ENCODE assay signal across 9 cellular contexts in the genomic region with DNA sequence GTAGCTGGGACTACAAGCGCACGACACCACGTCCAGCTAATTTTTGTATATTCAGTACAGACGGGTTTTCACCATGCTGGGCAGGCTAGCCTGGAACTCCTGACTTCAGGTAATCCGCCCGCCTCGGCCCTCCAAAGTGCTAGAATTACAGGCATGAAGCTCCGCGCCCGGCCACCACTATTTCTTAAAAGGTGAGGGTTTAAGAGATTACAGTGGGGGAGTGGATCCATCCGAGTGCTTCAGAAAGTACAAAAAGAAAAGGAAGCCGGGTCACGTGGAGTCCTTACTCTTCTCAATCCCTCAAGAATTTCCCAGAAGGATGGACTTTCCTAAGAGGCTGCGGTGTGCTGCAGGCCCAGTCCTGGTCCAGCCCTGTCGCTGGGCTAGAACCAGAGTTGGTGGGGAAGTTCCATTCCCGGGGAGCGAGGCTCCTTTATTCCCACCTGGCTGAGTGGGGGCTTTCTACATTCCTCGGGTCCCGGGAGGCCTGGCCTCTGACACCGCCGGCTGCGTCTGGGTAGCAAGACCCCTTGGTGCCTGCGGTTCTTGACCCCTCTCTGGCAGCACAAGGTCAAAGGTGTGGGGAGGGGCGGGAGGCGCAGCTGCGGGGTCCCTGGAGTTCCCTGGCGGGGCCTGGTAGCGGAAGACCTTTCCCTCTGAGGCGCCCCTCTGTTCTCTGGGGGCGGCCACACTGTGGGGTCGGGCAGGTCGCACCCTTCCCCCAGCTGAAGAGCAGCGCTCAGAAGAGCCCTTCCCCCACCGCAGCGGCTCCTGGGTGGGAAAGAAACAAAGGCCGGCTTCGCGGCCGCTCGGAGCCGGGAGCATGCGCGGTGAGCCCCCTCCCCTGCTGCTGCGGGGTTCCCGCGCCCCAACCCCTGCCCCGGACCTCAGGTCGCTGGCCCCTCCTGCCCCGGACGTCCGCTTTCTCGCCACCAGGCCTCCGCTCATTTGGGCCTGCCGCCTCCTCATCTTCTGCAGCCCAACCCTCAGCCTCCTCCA.
DNase-seq lines count a peak whose midpoint lies in the region; ATAC-seq and TF ChIP-seq lines count a peak whose summit lies in the region.
"Had no signal": no experiment of that assay in that cellular context is flagged by ENCODE, and none has a peak within 500 bp of the region (broad histone marks: within the 10 kb centered on the region; RNA-seq: fewer than 3 reads in every experiment).

No MANE protein-coding gene starts in this region.

- no peaks in the 10 kb centered on the region for H3K9me3 Mint-ChIP-seq in activated naive CD4-positive, alpha-beta T cell treated with anti-CD3 and anti-CD28 coated beads, Interleukin-2, amount 50 U/mL, for 24 hours
- no peaks in the 10 kb centered on the region for H3K9me3 Mint-ChIP-seq in glutamatergic neuron (ENCODE audit: unreplicated experiment)
- no peaks in the 10 kb centered on the region for H3K9me3 Mint-ChIP-seq in natural killer cell treated with Interleukin-12 subunit alpha and Interleukin-12 subunit beta and Interleukin-15 and Interleukin-18, amount 100 ng/mL, for 72 hours

- no peak for TF ChIP-seq CTCF in glutamatergic neuron (IDR thresholded peaks at IDR 0.05; ENCODE audit: partially characterized antibody, unreplicated experiment)
- no peak for TF ChIP-seq CTCF in uterus (IDR thresholded peaks at IDR 0.05)

- H3K4me3 Mint-ChIP-seq in activated naive CD4-positive, alpha-beta T cell treated with anti-CD3 and anti-CD28 coated beads, Interleukin-2, amount 50 U/mL, for 24 hours = no peak overlapping the region
- H3K4me3 Mint-ChIP-seq in glutamatergic neuron (ENCODE audit: unreplicated experiment) = peak overlapping the region; percentile 60
- peak overlapping the region; percentile 28 for H3K4me3 Mint-ChIP-seq in natural killer cell treated with Interleukin-12 subunit alpha and Interleukin-12 subunit beta and Interleukin-15 and Interleukin-18, amount 100 ng/mL, for 72 hours

- H3K36me3 ChIP-seq in uterus = no peaks in the 10 kb centered on the region

- peak overlapping the region; percentile 17 to 30 for H3K4me3 ChIP-seq in uterus

- H3K4me1 Mint-ChIP-seq in activated naive CD4-positive, alpha-beta T cell treated with anti-CD3 and anti-CD28 coated beads, Interleukin-2, amount 50 U/mL, for 24 hours = peaks cover 88% of the 10 kb centered on the region
- peaks cover 27% of the 10 kb centered on the region for H3K4me1 Mint-ChIP-seq in glutamatergic neuron (ENCODE audit: low read depth, unreplicated experiment)
- peaks cover 63 to 74% of the 10 kb centered on the region in 2 donors for H3K4me1 Mint-ChIP-seq in natural killer cell treated with Interleukin-12 subunit alpha and Interleukin-12 subunit beta and Interleukin-15 and Interleukin-18, amount 100 ng/mL, for 72 hours (ENCODE audit: low read depth in 2 of 2)

- H3K27ac ChIP-seq in uterus = no peak overlapping the region

- peak overlapping the region; percentile 93 for H3K27ac Mint-ChIP-seq in activated naive CD4-positive, alpha-beta T cell treated with anti-CD3 and anti-CD28 coated beads, Interleukin-2, amount 50 U/mL, for 24 hours
- peak overlapping the region; percentile 44 for H3K27ac Mint-ChIP-seq in glutamatergic neuron (ENCODE audit: unreplicated experiment)
- peak overlapping the region; percentile 75 to 88 for H3K27ac Mint-ChIP-seq in natural killer cell treated with Interleukin-12 subunit alpha and Interleukin-12 subunit beta and Interleukin-15 and Interleukin-18, amount 100 ng/mL, for 72 hours

- no peaks in the 10 kb centered on the region for H3K4me1 ChIP-seq in uterus

- no peak for ATAC-seq in natural killer cell treated with Interleukin-12 subunit alpha and Interleukin-12 subunit beta and Interleukin-15 and Interleukin-18, amount 100 ng/mL, for 72 hours
- no peak for ATAC-seq in GM21737 (IDR thresholded peaks at IDR 0.05; ENCODE audit: unreplicated experiment)

- peaks cover 5% of the 10 kb centered on the region for H3K36me3 Mint-ChIP-seq in activated naive CD4-positive, alpha-beta T cell treated with anti-CD3 and anti-CD28 coated beads, Interleukin-2, amount 50 U/mL, for 24 hours
- H3K36me3 Mint-ChIP-seq in glutamatergic neuron (ENCODE audit: unreplicated experiment) = no peaks in the 10 kb centered on the region
- no peaks in the 10 kb centered on the region for H3K36me3 Mint-ChIP-seq in natural killer cell treated with Interleukin-12 subunit alpha and Interleukin-12 subunit beta and Interleukin-15 and Interleukin-18, amount 100 ng/mL, for 72 hours

- DNase-seq in activated naive CD4-positive, alpha-beta T cell treated with Interleukin-2 at 50 U/mL for 16 hours = no peak
- DNase-seq in glutamatergic neuron (peak; percentile 61), uterus (no peak), GM03348 (ENCODE audit: low spot score) (no peak)
- DNase-seq in natural killer cell treated with Interleukin-12 subunit alpha and Interleukin-12 subunit beta and Interleukin-15 and Interleukin-18, amount 100 ng/mL, for 72 hours (ENCODE audit: low spot score) = no peak
- no peak for DNase-seq in activated CD4-positive, CD25-positive, alpha-beta regulatory T cell (lab: John Stamatoyannopoulos, UW)
- DNase-seq: activated CD8-positive, alpha-beta memory T cell treated with anti-CD3 and anti-CD28 coated beads for 24 hours had no signal

- H3K27me3 Mint-ChIP-seq in activated naive CD4-positive, alpha-beta T cell treated with anti-CD3 and anti-CD28 coated beads, Interleukin-2, amount 50 U/mL, for 24 hours = no peaks in the 10 kb centered on the region
- peaks cover 3% of the 10 kb centered on the region for H3K27me3 Mint-ChIP-seq in glutamatergic neuron (ENCODE audit: unreplicated experiment)
- no peaks in the 10 kb centered on the region for H3K27me3 Mint-ChIP-seq in natural killer cell treated with Interleukin-12 subunit alpha and Interleukin-12 subunit beta and Interleukin-15 and Interleukin-18, amount 100 ng/mL, for 72 hours

- H3K27me3 ChIP-seq in uterus = no peaks in the 10 kb centered on the region

- no peak for TF ChIP-seq POLR2A in uterus (IDR thresholded peaks at IDR 0.05)

- no peaks in the 10 kb centered on the region for H3K9me3 ChIP-seq in uterus

- intact Hi-C loops in uterus (cut with DNase I; ENCODE audit: low total_unique reads) = no loop called here
